19 cellular contexts compared by ENCODE assay signal in genomic region chr5:65919773-65920172, GRCh38. TPM values are rescaled to one million over a fixed set of nuclear protein-coding genes. Genes with fewer than 3 reads are reported as not detected.
DNase-seq lines count a peak whose midpoint lies in the region; ATAC-seq, FAIRE-seq and TF ChIP-seq lines count a peak whose summit lies in the region.
"Had no signal": no experiment of that assay in that cellular context is flagged by ENCODE, and none has a peak within 500 bp of the region (broad histone marks: within the 10 kb centered on the region; RNA-seq: fewer than 3 reads in every experiment).

No MANE protein-coding gene starts in this region.

- no peaks in the 10 kb centered on the region for H3K36me3 ChIP-seq in bronchial epithelial cell (ENCODE audit: control insufficient read depth, insufficient read depth, low read length)
- H3K36me3 ChIP-seq: Peyer's patch had no signal

- no peak for FAIRE-seq in bronchial epithelial cell (lab: Jason Lieb, UNC)
- FAIRE-seq: GM12892, GM19239, HepG2 had no signal

- ATAC-seq in left ventricle myocardium superior (peak; percentile 35), left cardiac atrium (no peak), omental fat pad (ENCODE audit: low FRiP score) (no peak), HG02981 (IDR thresholded peaks at IDR 0.05; ENCODE audit: unreplicated experiment) (no peak)
- ATAC-seq: HepG2 had no signal

- DNase-seq in left ventricle myocardium superior (no peak), left cardiac atrium (no peak), bronchial epithelial cell (ENCODE audit: low read depth) (peak; percentile 63), fibroblast of the aortic adventitia (ENCODE audit: low read depth) (peak; percentile 46), omental fat pad (ENCODE audit: low spot score) (no peak), mucosa of gallbladder (ENCODE audit: low spot score) (no peak), NCI-H1105 (lab: John Stamatoyannopoulos, UW) (no peak)
- DNase-seq: Caco-2, MM.1S, NCI-H1930, NCI-H2171, NCI-H446 treated with DMSO at 0.1 percent for 48 hours, NCI-H774, Peyer's patch, SHP77 had no signal

- TF ChIP-seq CTCF in bronchial epithelial cell (IDR thresholded peaks at IDR 0.05; ENCODE audit: insufficient read depth, low read length, severe bottlenecking) (no peak), fibroblast of the aortic adventitia (IDR thresholded peaks at IDR 0.05; ENCODE audit: insufficient read depth, low read length) (no peak), omental fat pad (IDR thresholded peaks at IDR 0.05) (no peak)

- intact Hi-C loops in left ventricle myocardium superior (cut with micrococcal nuclease), result no loop called here
- intact Hi-C loops in left cardiac atrium (cut with DNase I), result no loop called here

- H3K4me3 ChIP-seq in bronchial epithelial cell (ENCODE audit: low read depth, low read length) (no peak overlapping the region), fibroblast of the aortic adventitia (ENCODE audit: low read depth, low read length) (no peak overlapping the region)
- H3K4me3 ChIP-seq: Peyer's patch had no signal

- H3K27me3 ChIP-seq in bronchial epithelial cell (ENCODE audit: control insufficient read depth, insufficient read depth, low read length), result no peaks in the 10 kb centered on the region
- H3K27me3 ChIP-seq: Peyer's patch had no signal

RNA-seq across cellular contexts. Expression of gene ERBIN, which starts 6.6 kb away (rescaled TPM):
- total RNA-seq in left ventricle myocardium superior (39.6 TPM), left cardiac atrium (10 to 100 TPM; 39.9 to 40.2 TPM), bronchial epithelial cell (46.1 and 55.7 TPM in 2 replicates), fibroblast of the aortic adventitia (ENCODE audit: low replicate concordance) (96.3 and 120 TPM in 2 replicates), omental fat pad (10 to 100 TPM; 45.1 to 64.9 (median 56.9) TPM), mucosa of gallbladder (84.0 TPM)

Comparison
In these comparisons a context has a peak if more than half of its experiments do, and no peak if none do; other contexts are left out.
1. DNase-seq: peak in bronchial epithelial cell (single experiment) and fibroblast of the aortic adventitia (single experiment); none in left ventricle myocardium superior (single experiment), left cardiac atrium (single experiment), omental fat pad (single experiment), mucosa of gallbladder (single experiment) and NCI-H1105 (single experiment).